Comparison of ENCODE assay signal across 8 cellular contexts in the genomic region with DNA sequence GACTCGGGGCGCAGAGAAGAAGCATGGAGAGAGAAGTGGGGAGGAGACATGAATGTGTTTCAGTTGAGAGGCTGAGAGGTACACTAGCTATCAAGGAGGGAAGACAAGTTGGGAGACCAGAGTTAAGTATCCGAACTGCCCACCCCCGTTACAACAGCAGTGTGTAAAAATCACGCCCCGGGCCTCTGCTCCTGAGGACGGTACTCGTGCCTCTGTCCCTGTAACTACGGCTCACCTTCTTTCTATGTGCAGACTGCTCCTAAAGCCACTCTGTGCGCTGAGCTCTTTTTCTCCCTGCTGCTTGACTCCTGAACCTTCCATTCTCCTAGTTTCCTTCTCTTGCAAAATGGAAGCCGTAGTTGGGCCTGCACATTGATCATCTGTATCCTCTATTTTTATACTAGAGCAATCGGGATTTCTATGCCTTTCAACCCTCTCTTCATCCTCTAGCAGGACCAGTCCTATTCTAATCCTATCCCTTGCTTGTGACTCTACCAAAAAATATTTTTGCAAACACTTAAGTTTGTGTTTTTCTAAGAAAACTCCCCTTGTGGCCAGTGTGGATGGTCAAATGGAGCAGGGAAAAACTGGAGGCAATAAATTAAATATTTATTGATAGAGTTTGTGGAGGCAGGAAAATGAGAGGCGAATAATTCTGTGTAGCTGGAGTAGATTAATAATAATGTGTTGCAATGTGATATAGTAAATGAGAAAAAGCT. TPM values are rescaled to one million over a fixed set of nuclear protein-coding genes. Genes with fewer than 3 reads are reported as not detected.
A peak's percentile ranks its signal among the peaks of the same experiment; 100 is the strongest.
DNase-seq lines count a peak whose midpoint lies in the region; ATAC-seq, FAIRE-seq and TF ChIP-seq lines count a peak whose summit lies in the region.

No MANE protein-coding gene starts in this region.

- peak overlapping the region; percentile 97 for H3K27ac Mint-ChIP-seq in activated CD4-positive, alpha-beta T cell treated with anti-CD3 and anti-CD28 coated beads, Interleukin-2, amount 10 ng/mL, durations not matched to agents 7 days and 5 days

- no peaks in the 10 kb centered on the region for H3K27me3 ChIP-seq in mesendoderm (ENCODE audit: insufficient read depth, low read length, poor library complexity)

- peaks cover 57% of the 10 kb centered on the region for H3K79me2 ChIP-seq in mesendoderm (ENCODE audit: control insufficient read depth, insufficient read depth, low read length)

- peaks cover 4% of the 10 kb centered on the region for H3K36me3 ChIP-seq in mesendoderm (ENCODE audit: control insufficient read depth, insufficient read depth, low read length)

- no peak for ATAC-seq in HG02981 (IDR thresholded peaks at IDR 0.05; ENCODE audit: unreplicated experiment)

- H3K27me3 Mint-ChIP-seq in activated CD4-positive, alpha-beta T cell treated with anti-CD3 and anti-CD28 coated beads, Interleukin-2, amount 10 ng/mL, durations not matched to agents 7 days and 5 days = no peaks in the 10 kb centered on the region

- H3K4me3 ChIP-seq in cardiac fibroblast (replicated peaks in 1 of 2; ENCODE audit: low read depth in 2 of 2, low read length in 2 of 2) (peak overlapping the region; percentile 68 to 88), mesendoderm (ENCODE audit: low read length) (peak overlapping the region; percentile 99)

- H3K56ac ChIP-seq in mesendoderm (ENCODE audit: low read length) = peak overlapping the region; percentile 99

- peak overlapping the region; percentile 39 for H3K27ac ChIP-seq in mesendoderm (ENCODE audit: low read depth, low read length)

- no peaks in the 10 kb centered on the region for H3K9me3 Mint-ChIP-seq in activated CD4-positive, alpha-beta T cell treated with anti-CD3 and anti-CD28 coated beads, Interleukin-2, amount 10 ng/mL, durations not matched to agents 7 days and 5 days

- H3K4ac ChIP-seq in mesendoderm (ENCODE audit: low read depth, low read length) = no peak overlapping the region

- H2BK15ac ChIP-seq in mesendoderm (replicated peaks; ENCODE audit: low read depth) = no peak overlapping the region

- peak overlapping the region; percentile 86 for H3K4me2 ChIP-seq in mesendoderm (ENCODE audit: low read length)

- peak; percentile 34 for TF ChIP-seq CTCF in cardiac fibroblast (IDR thresholded peaks at IDR 0.05; ENCODE audit: low read depth, low read length)

- H3K23ac ChIP-seq in mesendoderm (ENCODE audit: low read length) = peak overlapping the region; percentile 99

- POLR2A ChIA-PET in activated CD4-positive, alpha-beta T cell treated with anti-CD3 and anti-CD28 coated beads, Interleukin-2, amount 10 ng/mL, durations not matched to agents 7 days and 5 days (lab: Charles Lee) = interaction anchor here (0.7 kb wide), 1 partner anchor 12 kb away, joined by 5 read pairs; no protein-coding TSS in a partner anchor

- FAIRE-seq in RCC 7860 (lab: Jason Lieb, UNC) = no peak

- H4K5ac ChIP-seq in mesendoderm (ENCODE audit: low read length) = no peak overlapping the region

- H3K4me3 Mint-ChIP-seq in activated CD4-positive, alpha-beta T cell treated with anti-CD3 and anti-CD28 coated beads, Interleukin-2, amount 10 ng/mL, durations not matched to agents 7 days and 5 days = peak overlapping the region; percentile 97

- H3K9ac ChIP-seq in mesendoderm (ENCODE audit: low read length) = peak overlapping the region; percentile 97

- H2BK120ac ChIP-seq in mesendoderm (ENCODE audit: low read depth, low read length) = no peak overlapping the region

- H3K4me1 ChIP-seq in mesendoderm (ENCODE audit: control insufficient read depth, low read depth, low read length) = peaks cover 22% of the 10 kb centered on the region

- H3K18ac ChIP-seq in mesendoderm (ENCODE audit: low read length) = peak overlapping the region; percentile 15

- peaks cover 36% of the 10 kb centered on the region for H3K36me3 Mint-ChIP-seq in activated CD4-positive, alpha-beta T cell treated with anti-CD3 and anti-CD28 coated beads, Interleukin-2, amount 10 ng/mL, durations not matched to agents 7 days and 5 days (ENCODE audit: low read depth)

- no CpG with 5 or more reads among the region's 13 CpGs for WGBS in mesendoderm (ENCODE audit: extremely low coverage, insufficient coverage, low lambda C conversion rate)

- peak overlapping the region; percentile 94 for H2BK5ac ChIP-seq in mesendoderm (ENCODE audit: low read length)

- CTCF ChIA-PET in activated CD4-positive, alpha-beta T cell treated with anti-CD3 and anti-CD28 coated beads, Interleukin-2, amount 10 ng/mL, durations not matched to agents 7 days and 5 days (lab: Charles Lee) = interaction anchor here (1.4 kb wide), 1 partner anchor 13 kb away, joined by 3 read pairs; no protein-coding TSS in a partner anchor

- peaks cover 66% of the 10 kb centered on the region for H3K4me1 Mint-ChIP-seq in activated CD4-positive, alpha-beta T cell treated with anti-CD3 and anti-CD28 coated beads, Interleukin-2, amount 10 ng/mL, durations not matched to agents 7 days and 5 days

- peak overlapping the region; percentile 86 for H2AK5ac ChIP-seq in mesendoderm (ENCODE audit: low read length)

- no peak overlapping the region for H4K8ac ChIP-seq in mesendoderm (ENCODE audit: low read depth, low read length)

- H3K79me1 ChIP-seq in mesendoderm (ENCODE audit: low read length) = peaks cover 34% of the 10 kb centered on the region

- no peak for DNase-seq in activated CD4-positive, alpha-beta T cell treated with anti-CD3 and anti-CD28 coated beads, Interleukin-2, amount 10 ng/mL, durations not matched to agents 7 days and 5 days
- DNase-seq in activated CD4-positive, alpha-beta T cell treated with anti-CD3 and anti-CD28 coated beads, Interleukin-2, amount 50 U/mL, for 1 hour = no peak
- DNase-seq in NCI-H146 (lab: John Stamatoyannopoulos, UW) = peak; percentile 55
- peak; percentile 24 to 45 for DNase-seq in cardiac fibroblast (ENCODE audit: low read depth in 2 of 2)
- no peak for DNase-seq in mesendoderm
- no peak for DNase-seq in stimulated activated CD4-positive, alpha-beta T cell treated with anti-CD3 and anti-CD28 coated beads, Interleukin-1b, Interleukin-23, amount 100 ng/mL, for 48 hours
- DNase-seq in RCC 7860 (ENCODE audit: low spot score) = no peak

RNA-seq across cellular contexts. Expression of a gene that starts 0.6 kb away (rescaled TPM):
- total RNA-seq in activated CD4-positive, alpha-beta T cell treated with anti-CD3 and anti-CD28 coated beads, Interleukin-2, amount 10 ng/mL, durations not matched to agents 7 days and 5 days = 100 to 1,000 TPM; 142 to 169 TPM
- polyA plus RNA-seq in mesendoderm (2013, experiment 1 of 2) = 313 TPM
- polyA plus RNA-seq in mesendoderm (2013, experiment 2 of 2) = 316 TPM

RNA-seq across cellular contexts. Expression of a gene that starts 1.9 kb away (rescaled TPM):
- total RNA-seq in activated CD4-positive, alpha-beta T cell treated with anti-CD3 and anti-CD28 coated beads, Interleukin-2, amount 10 ng/mL, durations not matched to agents 7 days and 5 days = 1 to 10 TPM; 7.6 to 9.5 TPM
- 8.9 TPM for polyA plus RNA-seq in mesendoderm (2013, experiment 1 of 2)
- 9.3 TPM for polyA plus RNA-seq in mesendoderm (2013, experiment 2 of 2)

Comparison
In these comparisons a context has a peak if more than half of its experiments do, and no peak if none do; other contexts are left out.
1. DNase-seq: peak in NCI-H146 (single experiment) and cardiac fibroblast (2 of 2); none in activated CD4-positive, alpha-beta T cell treated with anti-CD3 and anti-CD28 coated beads, Interleukin-2, amount 10 ng/mL, durations not matched to agents 7 days and 5 days (single experiment), activated CD4-positive, alpha-beta T cell treated with anti-CD3 and anti-CD28 coated beads, Interleukin-2, amount 50 U/mL, for 1 hour (single experiment), mesendoderm (single experiment), stimulated activated CD4-positive, alpha-beta T cell treated with anti-CD3 and anti-CD28 coated beads, Interleukin-1b, Interleukin-23, amount 100 ng/mL, for 48 hours (single experiment) and RCC 7860 (single experiment).